Comparison of ENCODE assay signal across 26 cellular contexts in the genomic region with DNA sequence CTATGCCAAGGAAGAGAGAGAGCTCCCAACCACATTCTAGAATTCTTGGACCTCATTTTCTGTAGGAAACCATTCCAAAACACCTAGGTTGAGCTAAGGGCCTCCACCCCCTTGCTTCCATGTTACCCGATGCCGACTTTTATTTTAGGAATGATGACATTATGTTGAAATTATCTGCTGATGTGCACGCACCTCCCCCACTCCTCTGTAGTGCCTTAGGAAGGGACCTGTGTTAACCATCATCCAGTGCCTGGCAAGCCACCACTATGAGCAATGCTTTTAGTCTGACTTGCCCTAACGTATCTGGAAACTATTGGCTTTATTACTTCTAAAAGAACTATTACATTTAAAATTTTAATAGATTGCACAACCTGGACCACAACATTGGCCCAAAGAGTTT. TPM values are rescaled to one million over a fixed set of nuclear protein-coding genes. Genes with fewer than 3 reads are reported as not detected.
DNase-seq lines count a peak whose midpoint lies in the region; ATAC-seq, FAIRE-seq and TF ChIP-seq lines count a peak whose summit lies in the region.
"Had no signal": no experiment of that assay in that cellular context is flagged by ENCODE, and none has a peak within 500 bp of the region (broad histone marks: within the 10 kb centered on the region; RNA-seq: fewer than 3 reads in every experiment).

No MANE protein-coding gene starts in this region.

- H3K4me3 ChIP-seq in BJ (ENCODE audit: low read depth, low read length): no peak overlapping the region
- H3K4me3 ChIP-seq in IMR-90 (ENCODE audit: insufficient read depth, low read depth, low read length): no peak overlapping the region
- H3K4me3 ChIP-seq in fibroblast of pulmonary artery (replicated peaks; ENCODE audit: low read depth, low read length): no peak overlapping the region
- no peak overlapping the region for H3K4me3 ChIP-seq in HAP-1
- no peak overlapping the region for H3K4me3 ChIP-seq in small intestine (ENCODE audit: low read depth in 1 of 2, low read length in 2 of 2)
- H3K4me3 ChIP-seq: body of pancreas, upper lobe of left lung had no signal

- DNase-seq in BJ (ENCODE audit: low read depth) (peak; percentile 51), IMR-90 (peak; percentile 46), fibroblast of pulmonary artery (ENCODE audit: low read depth) (peak; percentile 4), progenitor cell of endocrine pancreas (ENCODE audit: low spot score, unreplicated experiment) (no peak), HAP-1 (ENCODE audit: low spot score in 2 of 2) (no peak), small intestine (no peak), pons (ENCODE audit: low spot score) (no peak)
- DNase-seq: activated CD4-positive, CD25-positive, alpha-beta regulatory T cell; activated CD8-positive, alpha-beta memory T cell treated with anti-CD3 and anti-CD28 coated beads, Interleukin-2, amount 10 ng/mL, durations not matched to agents 7 days and 5 days; activated naive CD4-positive, alpha-beta T cell treated with Interleukin-2 at 50 U/mL for 16 hours; activated T-cell treated with anti-CD3 and anti-CD28 coated beads, Interleukin-2, amount 50 U/mL, for 72 hours; body of pancreas; CD4-positive, alpha-beta memory T cell; effector CD4-positive, alpha-beta T cell; midbrain; natural killer cell; NCI-H1092; NCI-H187 treated with DMSO at 0.1 percent for 48 hours; NCI-H524 treated with DMSO at 0.1 percent for 48 hours; right cardiac atrium; SIG-M5; stimulated activated CD4-positive, alpha-beta T cell treated with anti-CD3 and anti-CD28 coated beads, Interleukin-4, amount 100 ng/mL, for 24 hours; upper lobe of left lung had no signal

- FAIRE-seq in small intestine (lab: Jason Lieb, UNC): no peak
- FAIRE-seq: islet of Langerhans had no signal

- H2AK9ac ChIP-seq in IMR-90 (replicated peaks; ENCODE audit: low read depth, low read length, poor library complexity): no peak overlapping the region

- in situ Hi-C loops in IMR-90 (cut with MboI; ENCODE audit: low sequenced_read_pairs): no loop called here
- in situ Hi-C loops in HAP-1 (cut with MboI; ENCODE audit: low sequenced_read_pairs): no loop called here

- no peak overlapping the region for H2BK15ac ChIP-seq in IMR-90 (ENCODE audit: low read depth, low read length)

- TF ChIP-seq RAD21 in IMR-90 (IDR thresholded peaks at IDR 0.05; ENCODE audit: low read length): no peak

- dilution Hi-C loops in IMR-90 (cut with HindIII; ENCODE audit: low sequenced_read_pairs, unreplicated experiment): no loop called here

- peaks cover 6% of the 10 kb centered on the region for H3K36me3 Mint-ChIP-seq in progenitor cell of endocrine pancreas (ENCODE audit: insufficient read depth)

- H3K18ac ChIP-seq in IMR-90 (ENCODE audit: low read depth, low read length): no peak overlapping the region

- H3K23ac ChIP-seq in IMR-90 (ENCODE audit: low read depth, low read length): no peak overlapping the region

- no peak overlapping the region for H4K91ac ChIP-seq in IMR-90 (ENCODE audit: insufficient read depth, low read depth, low read length)

- H3K79me1 ChIP-seq in IMR-90 (ENCODE audit: low read depth in 1 of 2, low read length in 2 of 2): peaks cover 0 to 2% of the 10 kb centered on the region in 2 experiments; a peak in 1 of 4 replicates

- H3K4me1 Mint-ChIP-seq in progenitor cell of endocrine pancreas (ENCODE audit: low read depth): no peaks in the 10 kb centered on the region
- H3K4me1 Mint-ChIP-seq: activated CD8-positive, alpha-beta memory T cell treated with anti-CD3 and anti-CD28 coated beads, Interleukin-2, amount 10 ng/mL, durations not matched to agents 7 days and 5 days; CD4-positive, alpha-beta memory T cell; natural killer cell; stimulated activated effector memory CD8-positive, alpha-beta T cell treated with anti-CD3 and anti-CD28 coated beads, Interleukin-12 subunit alpha, Interleukin-12 subunit beta, amount 100 ng/mL, for 72 hours had no signal

- no peaks in the 10 kb centered on the region; the same call in 1 of the 2 replicates for H3K9me1 ChIP-seq in IMR-90 (ENCODE audit: insufficient read depth, low read length)

- H3K36me3 ChIP-seq in BJ (ENCODE audit: control insufficient read depth, insufficient read depth, low read length): peaks cover 2% of the 10 kb centered on the region; the same call in 1 of the 2 replicates
- H3K36me3 ChIP-seq in IMR-90 (ENCODE audit: control insufficient read depth, insufficient read depth, low read length): peaks cover 18% of the 10 kb centered on the region
- H3K36me3 ChIP-seq in HAP-1 (replicated peaks): peaks cover 76% of the 10 kb centered on the region
- H3K36me3 ChIP-seq in small intestine (ENCODE audit: control insufficient read depth in 2 of 2, insufficient read depth in 2 of 2, low read length in 2 of 2): peaks cover 2 to 18% of the 10 kb centered on the region in 2 donors

- H3K9me3 ChIP-seq in IMR-90 (ENCODE audit: control insufficient read depth, insufficient read depth, low read length) (no peaks in the 10 kb centered on the region), HAP-1 (no peaks in the 10 kb centered on the region), small intestine (ENCODE audit: control insufficient read depth, low read depth) (no peaks in the 10 kb centered on the region)
- H3K9me3 ChIP-seq: body of pancreas, upper lobe of left lung had no signal

- no peak overlapping the region for H3K4ac ChIP-seq in IMR-90 (ENCODE audit: low read depth, low read length)

- no peak overlapping the region for H3K14ac ChIP-seq in IMR-90 (replicated peaks; ENCODE audit: low read depth, low read length)

- TF ChIP-seq POLR2A in IMR-90 (IDR thresholded peaks at IDR 0.05; ENCODE audit: low read depth, low read length): no peak

- H3K9ac ChIP-seq in IMR-90 (ENCODE audit: low read depth, low read length): no peak overlapping the region

- BruUV-seq in IMR-90 (replicated peaks; lab: Mats Ljungman, UMichigan): no TSS peak

- WGBS in IMR-90 (ENCODE audit: extremely low coverage in 2 of 2, insufficient read length in 1 of 2), 2 experiments: no CpG with 5 or more reads among the region's 4 CpGs
- whole genome bisulfite sequencing in small intestine, 3 donors: 93 to 96% (median 96%) methylated on average over 4 of the region's 4 CpGs

- H2BK20ac ChIP-seq in IMR-90 (ENCODE audit: low read depth, low read length): no peak overlapping the region

- no peaks in the 10 kb centered on the region for H4K20me1 ChIP-seq in IMR-90 (ENCODE audit: insufficient read depth, low read length)

- no peak overlapping the region for H3K4me2 ChIP-seq in IMR-90 (ENCODE audit: low read depth, low read length)

- TF ChIP-seq CTCF in BJ (IDR thresholded peaks at IDR 0.05; ENCODE audit: insufficient read depth, low read depth, low read length): no peak
- TF ChIP-seq CTCF in IMR-90 (conservative IDR thresholded peaks at IDR 0.05; ENCODE audit: low read depth, low read length): no peak
- TF ChIP-seq CTCF in fibroblast of pulmonary artery (IDR thresholded peaks at IDR 0.05; ENCODE audit: low read length, missing control alignments): no peak
- TF ChIP-seq CTCF in progenitor cell of endocrine pancreas (IDR thresholded peaks at IDR 0.05; ENCODE audit: unreplicated experiment): no peak

- peak; percentile 17; the same call in 1 of the 2 replicates for ATAC-seq in IMR-90 (ENCODE audit: low read depth)
- no peak for ATAC-seq in GM21723 (IDR thresholded peaks at IDR 0.05; ENCODE audit: unreplicated experiment)
- ATAC-seq: activated CD8-positive, alpha-beta memory T cell treated with anti-CD3 and anti-CD28 coated beads, Interleukin-2, amount 10 ng/mL, durations not matched to agents 7 days and 5 days; activated T-cell treated with anti-CD3 and anti-CD28 coated beads, Interleukin-2, amount 50 U/mL, for 72 hours; body of pancreas; natural killer cell; right cardiac atrium; stimulated activated effector memory CD8-positive, alpha-beta T cell treated with anti-CD3 and anti-CD28 coated beads, Interleukin-12 subunit alpha, Interleukin-12 subunit beta, amount 100 ng/mL, for 72 hours had no signal

- H3K27ac Mint-ChIP-seq in progenitor cell of endocrine pancreas: peak overlapping the region; percentile 42
- H3K27ac Mint-ChIP-seq: activated CD8-positive, alpha-beta memory T cell treated with anti-CD3 and anti-CD28 coated beads, Interleukin-2, amount 10 ng/mL, durations not matched to agents 7 days and 5 days; activated T-cell treated with anti-CD3 and anti-CD28 coated beads, Interleukin-2, amount 50 U/mL, for 72 hours; natural killer cell; stimulated activated effector memory CD8-positive, alpha-beta T cell treated with anti-CD3 and anti-CD28 coated beads, Interleukin-12 subunit alpha, Interleukin-12 subunit beta, amount 100 ng/mL, for 72 hours had no signal

- H2AFZ ChIP-seq in IMR-90 (replicated peaks; ENCODE audit: low read length, poor library complexity): no peak overlapping the region

- H3K56ac ChIP-seq in IMR-90 (ENCODE audit: extremely low read depth, insufficient read depth, low read length): no peak overlapping the region

- intact Hi-C loops in IMR-90 (cut with micrococcal nuclease): no loop called here

- POLR2A ChIA-PET in BJ (lab: Charles Lee) (no interaction called here), IMR-90 (lab: Charles Lee; ENCODE audit: unreplicated experiment) (no interaction called here)

- H2BK5ac ChIP-seq in IMR-90 (ENCODE audit: low read depth, low read length, poor library complexity, severe bottlenecking): no peak overlapping the region

- no peak overlapping the region for H2BK120ac ChIP-seq in IMR-90 (ENCODE audit: low read depth, low read length)

- H3K27me3 Mint-ChIP-seq in progenitor cell of endocrine pancreas: no peaks in the 10 kb centered on the region
- H3K27me3 Mint-ChIP-seq: activated CD8-positive, alpha-beta memory T cell treated with anti-CD3 and anti-CD28 coated beads, Interleukin-2, amount 10 ng/mL, durations not matched to agents 7 days and 5 days; CD4-positive, alpha-beta memory T cell had no signal

- no peak overlapping the region for H3K27ac ChIP-seq in IMR-90 (ENCODE audit: insufficient read depth, low read length)
- no peak overlapping the region for H3K27ac ChIP-seq in small intestine (ENCODE audit: low read depth in 1 of 2, low read length in 1 of 2)
- H3K27ac ChIP-seq: body of pancreas, upper lobe of left lung had no signal

- CTCF ChIA-PET in BJ (lab: Yijun Ruan, JAX) (interaction anchor here (0.8 to 1.9 kb wide), 3 partner anchors 17 to 131 kb away, joined by 3 to 4 read pairs (median 3); no protein-coding TSS in a partner anchor), IMR-90 (lab: Yijun Ruan, JAX) (no interaction called here)

- no peaks in the 10 kb centered on the region for H3K9me3 Mint-ChIP-seq in progenitor cell of endocrine pancreas (ENCODE audit: low read depth)
- H3K9me3 Mint-ChIP-seq: activated T-cell treated with anti-CD3 and anti-CD28 coated beads, Interleukin-2, amount 50 U/mL, for 72 hours; CD4-positive, alpha-beta memory T cell; natural killer cell; stimulated activated effector memory CD8-positive, alpha-beta T cell treated with anti-CD3 and anti-CD28 coated beads, Interleukin-12 subunit alpha, Interleukin-12 subunit beta, amount 100 ng/mL, for 72 hours had no signal

- no peak overlapping the region for H4K8ac ChIP-seq in IMR-90 (ENCODE audit: low read depth in 2 of 2, low read length in 2 of 2)

- H2AK5ac ChIP-seq in IMR-90 (ENCODE audit: low read depth, low read length): no peak overlapping the region

- H3K27me3 ChIP-seq in BJ (ENCODE audit: control insufficient read depth, insufficient read depth, low read length): no peaks in the 10 kb centered on the region
- H3K27me3 ChIP-seq in IMR-90 (ENCODE audit: control insufficient read depth, insufficient read depth, low read length): no peaks in the 10 kb centered on the region
- H3K27me3 ChIP-seq in HAP-1 (ENCODE audit: low read depth): no peaks in the 10 kb centered on the region
- no peaks in the 10 kb centered on the region for H3K27me3 ChIP-seq in small intestine (ENCODE audit: control insufficient read depth in 2 of 2, insufficient read depth in 2 of 2, low read length in 2 of 2)
- H3K27me3 ChIP-seq: body of pancreas, upper lobe of left lung had no signal

- no peak overlapping the region for H4K5ac ChIP-seq in IMR-90 (ENCODE audit: low read depth, low read length)

- H3K4me3 Mint-ChIP-seq in progenitor cell of endocrine pancreas (ENCODE audit: low read depth): no peak overlapping the region
- H3K4me3 Mint-ChIP-seq: activated CD8-positive, alpha-beta memory T cell treated with anti-CD3 and anti-CD28 coated beads, Interleukin-2, amount 10 ng/mL, durations not matched to agents 7 days and 5 days; activated T-cell treated with anti-CD3 and anti-CD28 coated beads, Interleukin-2, amount 50 U/mL, for 72 hours; CD4-positive, alpha-beta memory T cell; natural killer cell; stimulated activated effector memory CD8-positive, alpha-beta T cell treated with anti-CD3 and anti-CD28 coated beads, Interleukin-12 subunit alpha, Interleukin-12 subunit beta, amount 100 ng/mL, for 72 hours had no signal

- H3K4me1 ChIP-seq in IMR-90 (ENCODE audit: control insufficient read depth, insufficient read depth, low read length) (peaks cover 4% of the 10 kb centered on the region; the same call in 1 of the 2 replicates), HAP-1 (no peaks in the 10 kb centered on the region), small intestine (ENCODE audit: control insufficient read depth in 2 of 2, insufficient read depth in 1 of 2, low read depth in 1 of 2, low read length in 1 of 2) (no peaks in the 10 kb centered on the region)
- H3K4me1 ChIP-seq: body of pancreas, upper lobe of left lung had no signal

RNA-seq across cellular contexts. Expression of gene NCAPD3, which starts 42.1 kb away (rescaled TPM):
- 17.6 and 18.1 TPM in 2 replicates for polyA plus RNA-seq in BJ (2011; rRNA removed)
- polyA minus RNA-seq in BJ (2011; rRNA and poly(A)+ RNA removed): 15.0 and 23.3 TPM in 2 replicates
- 19.2 and 19.7 TPM in 2 replicates for total RNA-seq in IMR-90 (2012; rRNA removed)
- polyA plus RNA-seq in IMR-90 (2012; rRNA removed): 18.0 and 18.9 TPM in 2 replicates
- polyA plus RNA-seq in IMR-90 (2012; cell fraction: cytosol; rRNA removed): 8.3 and 9.9 TPM in 2 replicates
- 16.9 and 25.2 TPM in 2 replicates for polyA plus RNA-seq in IMR-90 (2012; cell fraction: nucleus; rRNA removed; ENCODE audit: low replicate concordance)
- 30.0 and 30.9 TPM in 2 replicates for total RNA-seq in progenitor cell of endocrine pancreas
- polyA plus RNA-seq in small intestine: 10 to 100 TPM in 1 of 3 donors, 1 to 10 TPM in 2; 3.4 to 11.8 (median 4.1) TPM

RNA-seq across cellular contexts. Expression of gene VPS26B, which starts 42.8 kb away (rescaled TPM):
- 44.6 and 48.8 TPM in 2 replicates for polyA plus RNA-seq in BJ (2011; rRNA removed)
- 34.5 and 45.9 TPM in 2 replicates for polyA minus RNA-seq in BJ (2011; rRNA and poly(A)+ RNA removed)
- total RNA-seq in IMR-90 (2012; rRNA removed): 38.9 and 51.1 TPM in 2 replicates
- polyA plus RNA-seq in IMR-90 (2012; rRNA removed): 39.5 and 41.6 TPM in 2 replicates
- 31.6 and 35.7 TPM in 2 replicates for polyA plus RNA-seq in IMR-90 (2012; cell fraction: cytosol; rRNA removed)
- 75.7 and 105 TPM in 2 replicates for polyA plus RNA-seq in IMR-90 (2012; cell fraction: nucleus; rRNA removed; ENCODE audit: low replicate concordance)
- 39.5 and 39.6 TPM in 2 replicates for total RNA-seq in progenitor cell of endocrine pancreas
- 10 to 100 TPM; 26.3 to 38.9 (median 33.0) TPM for polyA plus RNA-seq in small intestine

Comparison
In these comparisons a context has a peak if more than half of its experiments do, and no peak if none do; other contexts are left out.
1. DNase-seq: peak in BJ (single experiment), IMR-90 (single experiment) and fibroblast of pulmonary artery (single experiment); none in progenitor cell of endocrine pancreas (single experiment), HAP-1 (0 of 2), small intestine (single experiment) and pons (single experiment).